Comparison of ENCODE assay signal across 8 cellular contexts in the genomic region with DNA sequence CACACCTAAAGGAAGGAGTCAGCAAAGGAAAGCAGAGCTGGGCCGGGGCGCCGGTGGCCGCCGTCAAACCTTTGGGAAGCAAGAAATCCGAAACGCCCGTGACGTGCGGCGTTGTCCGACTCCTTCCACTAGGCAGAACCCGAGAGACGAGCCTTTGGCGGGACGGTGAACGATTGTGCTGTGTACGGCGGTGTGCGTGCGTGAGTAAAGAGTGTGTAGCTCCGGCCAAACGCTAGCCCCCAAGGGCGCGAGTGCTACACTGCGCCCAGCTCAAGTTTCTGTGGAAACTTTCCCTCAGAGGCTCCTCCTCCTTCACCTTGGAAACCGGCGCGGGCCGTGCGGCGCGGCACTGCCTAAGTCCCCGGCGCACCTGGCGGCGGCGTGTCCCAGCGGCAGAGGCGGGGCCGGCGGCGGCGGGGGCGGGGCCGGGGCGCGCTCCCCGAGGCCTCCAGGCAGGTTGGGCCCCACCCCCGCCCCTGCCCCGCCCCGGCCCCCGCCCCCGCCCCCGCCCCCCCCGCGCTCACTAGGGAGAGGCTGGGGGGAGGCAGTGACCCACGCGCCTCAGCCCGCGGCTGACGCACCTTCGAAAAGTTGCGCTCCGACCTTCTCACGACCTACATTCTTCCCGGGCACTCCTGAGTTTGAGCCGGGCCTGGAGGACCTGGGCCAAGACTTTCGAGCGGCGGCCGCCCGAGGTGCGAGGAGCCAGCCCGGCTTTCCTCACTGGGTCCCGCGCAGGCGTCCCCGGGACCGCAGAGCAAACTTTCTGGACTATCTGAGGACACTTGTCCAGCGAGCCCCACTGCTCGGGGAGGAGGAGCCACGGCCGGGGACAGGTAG. TPM values are rescaled to one million over a fixed set of nuclear protein-coding genes. Genes with fewer than 3 reads are reported as not detected.
DNase-seq lines count a peak whose midpoint lies in the region; ATAC-seq and TF ChIP-seq lines count a peak whose summit lies in the region.

Gene FHIP1A (plus strand): TSS at position 547 of the 840 bp plus-strand sequence. CDS start 157,084 bp downstream, outside the sequence.

- H3K79me2 ChIP-seq in SK-N-SH (ENCODE audit: insufficient read depth), result no peaks in the 10 kb centered on the region

- peak within 1 kb of the TSS; percentile 50 to 92 (median 83) for H3K27ac Mint-ChIP-seq in IgD-negative memory B cell

- H3K36me3 Mint-ChIP-seq in IgD-negative memory B cell, result peaks cover 2% of the 10 kb centered on the region

- no peak for TF ChIP-seq EP300 in SK-N-SH (IDR thresholded peaks at IDR 0.05; ENCODE audit: borderline replicate concordance in 1 of 2, low read depth in 1 of 2, low read length in 1 of 2)

- H3K4me3 Mint-ChIP-seq in IgD-negative memory B cell, result peak within 1 kb of the TSS; percentile 87 to 97 (median 92)

- intact Hi-C loops in left cardiac atrium (cut with DNase I) (no loop called here), aorta (cut with DNase I) (no loop called here)

- no peaks in the 10 kb centered on the region for H4K20me1 ChIP-seq in SK-N-SH (ENCODE audit: insufficient read depth)

- TF ChIP-seq CTCF in SK-N-SH (IDR thresholded peaks at IDR 0.05), result no peak

- ATAC-seq in GM21619 (IDR thresholded peaks at IDR 0.05; ENCODE audit: unreplicated experiment) (peak; percentile 71), left cardiac atrium (peak; percentile 87 to 89), aorta (ENCODE audit: low FRiP score) (peak; percentile 62)

- peak within 1 kb of the TSS; percentile 56 to 67 for H3K4me3 ChIP-seq in SK-N-SH (ENCODE audit: low read depth in 2 of 2, low read length in 1 of 2)
- peak within 1 kb of the TSS; percentile 78 for H3K4me3 ChIP-seq in rectal smooth muscle tissue (ENCODE audit: low read length)
- H3K4me3 ChIP-seq in aorta (ENCODE audit: low read length in 2 of 2), result peak within 1 kb of the TSS; percentile 44 to 93

- peaks cover 0 to 2% (median 0%) of the 10 kb centered on the region in 3 donors for H3K9me3 Mint-ChIP-seq in IgD-negative memory B cell

- DNase-seq in Daoy (ENCODE audit: low read depth), result peak; percentile 84
- DNase-seq in SK-N-SH, result peak; percentile 86
- peak; percentile 60 for DNase-seq in activated naive CD8-positive, alpha-beta T cell treated with anti-CD3 and anti-CD28 coated beads, Interleukin-2, amount 50 U/mL, for 16 hours (ENCODE audit: low read depth, low spot score)
- peak; percentile 63 for DNase-seq in left cardiac atrium
- DNase-seq in aorta, result peak; percentile 64 to 86

- H3K27ac ChIP-seq in SK-N-SH (ENCODE audit: low read depth in 2 of 2, low read length in 1 of 2), result no peak within 1 kb of the TSS
- no peak within 1 kb of the TSS for H3K27ac ChIP-seq in rectal smooth muscle tissue (ENCODE audit: low read depth, low read length)
- no peak within 1 kb of the TSS for H3K27ac ChIP-seq in aorta (ENCODE audit: low read depth in 1 of 2, low read length in 2 of 2)

- CTCF ChIA-PET in SK-N-SH (lab: Yijun Ruan, JAX), result interaction anchor here (0.7 kb wide), 1 partner anchor 21 kb away, joined by 3 read pairs; no protein-coding TSS in a partner anchor

- H3K9me3 ChIP-seq in SK-N-SH, result no peaks in the 10 kb centered on the region
- H3K9me3 ChIP-seq in aorta (ENCODE audit: control insufficient read depth, low read length), result no peaks in the 10 kb centered on the region

- no peak for TF ChIP-seq RAD21 in SK-N-SH (IDR thresholded peaks at IDR 0.05; ENCODE audit: low read length)

- POLR2A ChIA-PET in SK-N-SH (lab: Yijun Ruan, JAX), result no interaction called here

- peak within 1 kb of the TSS; percentile 65; the same call in 1 of the 2 replicates for H3K9ac ChIP-seq in SK-N-SH
- peak within 1 kb of the TSS; percentile 38 for H3K9ac ChIP-seq in rectal smooth muscle tissue (ENCODE audit: low read length)

- peak within 1 kb of the TSS; percentile 94 for H3K4me2 ChIP-seq in SK-N-SH

- H3K36me3 ChIP-seq in SK-N-SH (replicated peaks in 1 of 2; ENCODE audit: control insufficient read depth in 1 of 2, insufficient read depth in 2 of 2, low read length in 1 of 2), result no peaks in the 10 kb centered on the region
- no peaks in the 10 kb centered on the region for H3K36me3 ChIP-seq in rectal smooth muscle tissue (ENCODE audit: control insufficient read depth, insufficient read depth, low read length)
- H3K36me3 ChIP-seq in aorta (ENCODE audit: control insufficient read depth in 1 of 2, insufficient read depth in 2 of 2, low read length in 1 of 2), result no peaks in the 10 kb centered on the region

- H3K4me1 ChIP-seq in SK-N-SH (ENCODE audit: control insufficient read depth in 1 of 2, insufficient read depth in 2 of 2, low read depth in 1 of 2, low read length in 1 of 2), result peaks cover 0 to 15% of the 10 kb centered on the region in 2 experiments; a peak in 1 of 4 replicates
- peaks cover 2% of the 10 kb centered on the region for H3K4me1 ChIP-seq in rectal smooth muscle tissue (ENCODE audit: control insufficient read depth, insufficient read depth, low read length)
- no peaks in the 10 kb centered on the region for H3K4me1 ChIP-seq in aorta (ENCODE audit: control insufficient read depth in 1 of 2, insufficient read depth in 2 of 2, low read length in 2 of 2)

- peaks cover 21% of the 10 kb centered on the region for H3K27me3 Mint-ChIP-seq in IgD-negative memory B cell

- H2AFZ ChIP-seq in SK-N-SH (ENCODE audit: low read depth), result peak within 1 kb of the TSS; percentile 86

- peaks cover 6% of the 10 kb centered on the region for H3F3A ChIP-seq in SK-N-SH (replicated peaks; ENCODE audit: insufficient read depth)

- H3K27me3 ChIP-seq in SK-N-SH (ENCODE audit: insufficient read depth), result no peaks in the 10 kb centered on the region
- H3K27me3 ChIP-seq in rectal smooth muscle tissue (ENCODE audit: control insufficient read depth, insufficient read depth, low read length), result no peaks in the 10 kb centered on the region
- H3K27me3 ChIP-seq in aorta (ENCODE audit: control insufficient read depth in 1 of 2, insufficient read depth in 2 of 2, low read length in 1 of 2), result no peaks in the 10 kb centered on the region

- H3K4me1 Mint-ChIP-seq in IgD-negative memory B cell, result peaks cover 8 to 15% (median 13%) of the 10 kb centered on the region in 3 donors

- WGBS in SK-N-SH (ENCODE audit: low lambda C conversion rate), result 14% methylated on average over 42 of the region's 84 CpGs
- 3 to 7% methylated on average over 59 to 84 of the region's 84 CpGs for WGBS in aorta, 2 donors

- H3K9me2 ChIP-seq in SK-N-SH, result no peaks in the 10 kb centered on the region

TF ChIP-seq in SK-N-SH, 30 proteins besides CTCF, POLR2A, EP300 and RAD21:
- TF ChIP-seq NRF1 (IDR thresholded peaks at IDR 0.05; ENCODE audit: low read depth, low read length) (0 out of 2 replicates have a peak, but pooled peaks have one; percentile 2), REST (IDR thresholded peaks at IDR 0.05; ENCODE audit: low read depth, low read length) (no peak), NFIC (IDR thresholded peaks at IDR 0.05; ENCODE audit: borderline replicate concordance) (no peak), RFX5 (IDR thresholded peaks at IDR 0.05; ENCODE audit: low read length) (no peak), YY1 (IDR thresholded peaks at IDR 0.05; ENCODE audit: low read depth) (no peak), MXI1 (IDR thresholded peaks at IDR 0.05; ENCODE audit: low read depth, low read length) (no peak)

RNA-seq across cellular contexts. Expression of gene FHIP1A, which starts in this region (rescaled TPM):
- total RNA-seq in Daoy (2014; rRNA removed; shearing (Covaris generic)), result 1.9 and 2.1 TPM in 2 replicates
- not detected for polyA plus RNA-seq in IgD-negative memory B cell
- 1.3 and 2.2 TPM in 2 replicates for polyA plus RNA-seq in SK-N-SH (2012; rRNA removed)
- 1.2 and 1.3 TPM in 2 replicates for polyA plus RNA-seq in SK-N-SH (2012; cell fraction: cytosol; rRNA removed)
- 1.6 and 1.8 TPM in 2 replicates for polyA plus RNA-seq in SK-N-SH (2012; cell fraction: nucleus; rRNA removed)
- 10 to 100 TPM; 13.0 to 14.2 TPM for total RNA-seq in left cardiac atrium
- total RNA-seq in aorta, result 1 to 10 TPM; 2.8 to 6.2 TPM
- under 1 TPM in 1 of 2 donors, not detected in 1; 0.88 TPM for polyA plus RNA-seq in aorta
